In genomic region chr15:77569647-77570186, GRCh38 we compare ENCODE assay signal across 12 cellular contexts.
A peak's percentile ranks its signal among the peaks of the same experiment; 100 is the strongest.
DNase-seq lines count a peak whose midpoint lies in the region; ATAC-seq, FAIRE-seq and TF ChIP-seq lines count a peak whose summit lies in the region.
"Had no signal": no experiment of that assay in that cellular context is flagged by ENCODE, and none has a peak within 500 bp of the region (broad histone marks: within the 10 kb centered on the region; RNA-seq: fewer than 3 reads in every experiment).

No MANE protein-coding gene starts in this region.

- ATAC-seq in stimulated activated naive B cell treated with anti-CD40 and anti-IgM and Interleukin-4, amounts not matched to agents 10 μg/mL and 1 μg/mL and 100 μg/mL, for 72 hours (replicated peaks) = peak; percentile 21 to 45
- no peak for ATAC-seq in HG03175 (IDR thresholded peaks at IDR 0.05; ENCODE audit: unreplicated experiment)
- ATAC-seq: stimulated activated memory B cell treated with anti-CD40 and anti-IgM and Interleukin-4, amounts not matched to agents 10 μg/mL and 1 μg/mL and 100 μg/mL, for 72 hours had no signal

- H4K20me1 ChIP-seq in keratinocyte (ENCODE audit: control insufficient read depth, extremely low read depth, insufficient read depth, low read length) = no peaks in the 10 kb centered on the region

- no peaks in the 10 kb centered on the region for H3K36me3 Mint-ChIP-seq in stimulated activated naive B cell treated with anti-CD40 and anti-IgM and Interleukin-4, amounts not matched to agents 10 μg/mL and 1 μg/mL and 100 μg/mL, for 72 hours
- no peaks in the 10 kb centered on the region for H3K36me3 Mint-ChIP-seq in activated CD4-positive, alpha-beta memory T cell treated with anti-CD3 and anti-CD28 coated beads, Interleukin-2, amount 10 ng/mL, durations not matched to agents 7 days and 5 days (ENCODE audit: low read depth)
- H3K36me3 Mint-ChIP-seq: stimulated activated memory B cell treated with anti-CD40 and anti-IgM and Interleukin-4, amounts not matched to agents 10 μg/mL and 1 μg/mL and 100 μg/mL, for 72 hours had no signal

- H3K9ac ChIP-seq in keratinocyte (ENCODE audit: control insufficient read depth, extremely low read depth, insufficient read depth, low read length) = no peak overlapping the region

- CTCF ChIA-PET in activated CD4-positive, alpha-beta memory T cell treated with anti-CD3 and anti-CD28 coated beads, Interleukin-2, amount 10 ng/mL, durations not matched to agents 7 days and 5 days (lab: Charles Lee) = no interaction called here

- no peaks in the 10 kb centered on the region for H3K4me1 ChIP-seq in keratinocyte (ENCODE audit: control insufficient read depth, extremely low read depth, insufficient read depth, low read length)

- H3K27ac ChIP-seq in keratinocyte (ENCODE audit: control insufficient read depth, insufficient read depth, low read length) = no peak overlapping the region
- H3K27ac ChIP-seq: spleen had no signal

- no peaks in the 10 kb centered on the region for H3K36me3 ChIP-seq in keratinocyte (ENCODE audit: control insufficient read depth in 2 of 2, extremely low read depth in 1 of 2, insufficient read depth in 2 of 2, low read length in 2 of 2)
- H3K36me3 ChIP-seq: spleen had no signal

- dilution Hi-C loops in keratinocyte (cut with MboI; ENCODE audit: extremely low pct_ligation_motif_present, low sequenced_read_pairs) = no loop called here

- no peaks in the 10 kb centered on the region for H3K9me3 ChIP-seq in keratinocyte (ENCODE audit: control insufficient read depth, low read depth, low read length)
- H3K9me3 ChIP-seq: spleen had no signal

- H3K9me3 Mint-ChIP-seq in stimulated activated naive B cell treated with anti-CD40 and anti-IgM and Interleukin-4, amounts not matched to agents 10 μg/mL and 1 μg/mL and 100 μg/mL, for 72 hours = no peaks in the 10 kb centered on the region
- H3K9me3 Mint-ChIP-seq in activated CD4-positive, alpha-beta memory T cell treated with anti-CD3 and anti-CD28 coated beads, Interleukin-2, amount 10 ng/mL, durations not matched to agents 7 days and 5 days = no peaks in the 10 kb centered on the region
- H3K9me3 Mint-ChIP-seq: stimulated activated memory B cell treated with anti-CD40 and anti-IgM and Interleukin-4, amounts not matched to agents 10 μg/mL and 1 μg/mL and 100 μg/mL, for 72 hours had no signal

- POLR2A ChIA-PET in activated CD4-positive, alpha-beta memory T cell treated with anti-CD3 and anti-CD28 coated beads, Interleukin-2, amount 10 ng/mL, durations not matched to agents 7 days and 5 days (lab: Charles Lee) = no interaction called here

- no peaks in the 10 kb centered on the region for H3K9me1 ChIP-seq in keratinocyte (ENCODE audit: control insufficient read depth, extremely low read depth, insufficient read depth, low read length)

- peak overlapping the region; percentile 56 for H3K4me2 ChIP-seq in keratinocyte (ENCODE audit: control insufficient read depth, extremely low read depth, insufficient read depth, low read depth, low read length)

- DNase-seq in NCI-H146 treated with DMSO at 0.1 percent for 48 hours (lab: John Stamatoyannopoulos, UW; ENCODE audit: unreplicated experiment) (peak; percentile 2), amniotic epithelial cell (ENCODE audit: low read depth) (peak; percentile 66), keratinocyte (ENCODE audit: low read depth, low spot score) (no peak), posterior vena cava (ENCODE audit: low spot score) (no peak), COR-L47 (lab: John Stamatoyannopoulos, UW) (no peak)
- DNase-seq in stimulated activated naive B cell treated with anti-CD40 and anti-IgM and Interleukin-4, amounts not matched to agents 10 μg/mL and 1 μg/mL and 100 μg/mL, for 72 hours = no peak
- no peak for DNase-seq in activated CD4-positive, alpha-beta memory T cell treated with anti-CD3 and anti-CD28 coated beads, Interleukin-2, amount 10 ng/mL, durations not matched to agents 7 days and 5 days
- DNase-seq: activated CD8-positive, alpha-beta memory T cell treated with anti-CD3 and anti-CD28 coated beads for 24 hours; spleen had no signal

- peaks cover 6 to 13% of the 10 kb centered on the region in 2 donors for H3K4me1 Mint-ChIP-seq in stimulated activated naive B cell treated with anti-CD40 and anti-IgM and Interleukin-4, amounts not matched to agents 10 μg/mL and 1 μg/mL and 100 μg/mL, for 72 hours
- H3K4me1 Mint-ChIP-seq in activated CD4-positive, alpha-beta memory T cell treated with anti-CD3 and anti-CD28 coated beads, Interleukin-2, amount 10 ng/mL, durations not matched to agents 7 days and 5 days = no peaks in the 10 kb centered on the region

- H3K27me3 ChIP-seq in keratinocyte (ENCODE audit: control insufficient read depth, extremely low read depth, insufficient read depth, low read length) = peaks cover 8% of the 10 kb centered on the region

- peak overlapping the region; percentile 54 to 65 for H3K4me3 Mint-ChIP-seq in stimulated activated naive B cell treated with anti-CD40 and anti-IgM and Interleukin-4, amounts not matched to agents 10 μg/mL and 1 μg/mL and 100 μg/mL, for 72 hours
- no peak overlapping the region for H3K4me3 Mint-ChIP-seq in activated CD4-positive, alpha-beta memory T cell treated with anti-CD3 and anti-CD28 coated beads, Interleukin-2, amount 10 ng/mL, durations not matched to agents 7 days and 5 days
- H3K4me3 Mint-ChIP-seq: stimulated activated memory B cell treated with anti-CD40 and anti-IgM and Interleukin-4, amounts not matched to agents 10 μg/mL and 1 μg/mL and 100 μg/mL, for 72 hours had no signal

- TF ChIP-seq CTCF in keratinocyte (optimal IDR thresholded peaks at IDR 0.05 in 1 of 3, IDR thresholded peaks at IDR 0.05 in 1 of 3, conservative IDR thresholded peaks at IDR 0.05 in 1 of 3; ENCODE audit: extremely low read depth in 1 of 3, insufficient read depth in 2 of 3, low read length in 3 of 3) = no peak

- no peak overlapping the region for H3K27ac Mint-ChIP-seq in stimulated activated naive B cell treated with anti-CD40 and anti-IgM and Interleukin-4, amounts not matched to agents 10 μg/mL and 1 μg/mL and 100 μg/mL, for 72 hours
- no peak overlapping the region for H3K27ac Mint-ChIP-seq in activated CD4-positive, alpha-beta memory T cell treated with anti-CD3 and anti-CD28 coated beads, Interleukin-2, amount 10 ng/mL, durations not matched to agents 7 days and 5 days
- H3K27ac Mint-ChIP-seq: stimulated activated memory B cell treated with anti-CD40 and anti-IgM and Interleukin-4, amounts not matched to agents 10 μg/mL and 1 μg/mL and 100 μg/mL, for 72 hours had no signal

- H3K79me2 ChIP-seq in keratinocyte (ENCODE audit: control insufficient read depth, insufficient read depth, low read length) = no peaks in the 10 kb centered on the region

- H3K4me3 ChIP-seq in keratinocyte (ENCODE audit: control insufficient read depth in 2 of 3, extremely low read depth in 1 of 3, insufficient read depth in 2 of 3, low read depth in 1 of 3, low read length in 3 of 3) = no peak overlapping the region

- no peak for FAIRE-seq in keratinocyte (lab: Jason Lieb, UNC)
- FAIRE-seq: G401.6 had no signal

- H2AFZ ChIP-seq in keratinocyte (ENCODE audit: control insufficient read depth, low read length) = no peak overlapping the region

- intact Hi-C loops in posterior vena cava (cut with DNase I) = loop anchor here in 1 of 2 donors (10.0 kb wide), 1 partner anchor 55 kb away; no protein-coding TSS in a partner anchor

- H3K27me3 Mint-ChIP-seq in stimulated activated naive B cell treated with anti-CD40 and anti-IgM and Interleukin-4, amounts not matched to agents 10 μg/mL and 1 μg/mL and 100 μg/mL, for 72 hours = peaks cover 15 to 18% of the 10 kb centered on the region in 2 donors
- no peaks in the 10 kb centered on the region for H3K27me3 Mint-ChIP-seq in activated CD4-positive, alpha-beta memory T cell treated with anti-CD3 and anti-CD28 coated beads, Interleukin-2, amount 10 ng/mL, durations not matched to agents 7 days and 5 days

Comparison
In these comparisons a context has a peak if more than half of its experiments do, and no peak if none do; other contexts are left out.
1. DNase-seq: peak in NCI-H146 treated with DMSO at 0.1 percent for 48 hours (single experiment) and amniotic epithelial cell (single experiment); none in keratinocyte (single experiment), stimulated activated naive B cell treated with anti-CD40 and anti-IgM and Interleukin-4, amounts not matched to agents 10 μg/mL and 1 μg/mL and 100 μg/mL, for 72 hours (single experiment), activated CD4-positive, alpha-beta memory T cell treated with anti-CD3 and anti-CD28 coated beads, Interleukin-2, amount 10 ng/mL, durations not matched to agents 7 days and 5 days (single experiment), posterior vena cava (single experiment) and COR-L47 (single experiment).